Comparison of ENCODE assay signal across 29 cellular contexts in genomic region chr12:114638790-114639435, GRCh38. TPM values are rescaled to one million over a fixed set of nuclear protein-coding genes. Genes with fewer than 3 reads are reported as not detected.
"Had no signal": no experiment of that assay in that cellular context is flagged by ENCODE, and none has a peak within 500 bp of the region (broad histone marks: within the 10 kb centered on the region; RNA-seq: fewer than 3 reads in every experiment).

No MANE protein-coding gene starts in this region.

- H3K27me3 Mint-ChIP-seq: activated B cell treated with CpG ODN at 0.5 μM for 24 hours; activated naive CD4-positive, alpha-beta T cell treated with anti-CD3 and anti-CD28 coated beads, Interleukin-2, amount 50 U/mL, for 24 hours; activated naive CD8-positive, alpha-beta T cell treated with anti-CD3 and anti-CD28 coated beads, Interleukin-2, amount 50 U/mL, for 24 hours; central memory CD8-positive, alpha-beta T cell; T-helper 17 cell had no signal

- H3K36me3 ChIP-seq: esophagus squamous epithelium, left lung, lower lobe of right lung, neural progenitor cell, right atrium auricular region, stomach, thyroid gland, upper lobe of right lung had no signal

- H3K27ac Mint-ChIP-seq: activated B cell treated with CpG ODN at 0.5 μM for 24 hours; activated CD8-positive, alpha-beta T cell treated with anti-CD3 and anti-CD28 coated beads for 36 hours; activated naive CD4-positive, alpha-beta T cell treated with anti-CD3 and anti-CD28 coated beads, Interleukin-2, amount 50 U/mL, for 24 hours; activated naive CD8-positive, alpha-beta T cell treated with anti-CD3 and anti-CD28 coated beads, Interleukin-2, amount 50 U/mL, for 24 hours; activated T-helper 17 cell treated with anti-CD3 and anti-CD28 coated beads, Interleukin-2, amount 50 U/mL, for 72 hours; dendritic cell treated with granulocyte-macrophage colony-stimulating factor and Interleukin-4, amounts not matched to agents 40 ng/mL and 50 ng/mL, for 4 days; natural killer cell; neural progenitor cell; stimulated activated naive B cell treated with anti-CD40 and anti-IgM and Interleukin-4, amounts not matched to agents 10 μg/mL and 1 μg/mL and 100 μg/mL, for 72 hours; T-helper 17 cell had no signal

- H3K9me3 Mint-ChIP-seq: activated B cell treated with CpG ODN at 0.5 μM for 24 hours; activated CD8-positive, alpha-beta T cell treated with anti-CD3 and anti-CD28 coated beads for 36 hours; activated naive CD4-positive, alpha-beta T cell treated with anti-CD3 and anti-CD28 coated beads, Interleukin-2, amount 50 U/mL, for 24 hours; activated naive CD8-positive, alpha-beta T cell treated with anti-CD3 and anti-CD28 coated beads, Interleukin-2, amount 50 U/mL, for 24 hours; activated T-cell treated with anti-CD3 and anti-CD28 coated beads, Interleukin-2, amount 50 U/mL, for 4 hours; dendritic cell treated with granulocyte-macrophage colony-stimulating factor and Interleukin-4, amounts not matched to agents 40 ng/mL and 50 ng/mL, for 4 days; neural progenitor cell; stimulated activated naive B cell treated with anti-CD40 and anti-IgM and Interleukin-4, amounts not matched to agents 10 μg/mL and 1 μg/mL and 100 μg/mL, for 72 hours had no signal

- H3K27me3 ChIP-seq: left lung, neural progenitor cell, right atrium auricular region, thyroid gland, upper lobe of right lung had no signal

- H3K4me3 ChIP-seq: esophagus squamous epithelium, left lung, lower lobe of right lung, neural progenitor cell, right atrium auricular region, stomach, thyroid gland, upper lobe of right lung had no signal

- H3K9me3 ChIP-seq: esophagus squamous epithelium, left lung, lower lobe of right lung, right atrium auricular region, stomach, thyroid gland, upper lobe of right lung had no signal

- H3K9ac ChIP-seq: neural progenitor cell had no signal

- H3K36me3 Mint-ChIP-seq: activated naive CD4-positive, alpha-beta T cell treated with anti-CD3 and anti-CD28 coated beads, Interleukin-2, amount 50 U/mL, for 24 hours; natural killer cell; neural progenitor cell; stimulated activated naive B cell treated with anti-CD40 and anti-IgM and Interleukin-4, amounts not matched to agents 10 μg/mL and 1 μg/mL and 100 μg/mL, for 72 hours had no signal

- H3K4me3 Mint-ChIP-seq: activated B cell treated with CpG ODN at 0.5 μM for 24 hours; activated CD8-positive, alpha-beta T cell treated with anti-CD3 and anti-CD28 coated beads for 36 hours; activated naive CD4-positive, alpha-beta T cell treated with anti-CD3 and anti-CD28 coated beads, Interleukin-2, amount 50 U/mL, for 24 hours; activated naive CD8-positive, alpha-beta T cell treated with anti-CD3 and anti-CD28 coated beads, Interleukin-2, amount 50 U/mL, for 24 hours; activated T-cell treated with anti-CD3 and anti-CD28 coated beads, Interleukin-2, amount 50 U/mL, for 4 hours; activated T-helper 17 cell treated with anti-CD3 and anti-CD28 coated beads, Interleukin-2, amount 50 U/mL, for 72 hours; central memory CD8-positive, alpha-beta T cell; dendritic cell treated with granulocyte-macrophage colony-stimulating factor and Interleukin-4, amounts not matched to agents 40 ng/mL and 50 ng/mL, for 4 days; natural killer cell; neural progenitor cell; stimulated activated naive B cell treated with anti-CD40 and anti-IgM and Interleukin-4, amounts not matched to agents 10 μg/mL and 1 μg/mL and 100 μg/mL, for 72 hours; T-helper 17 cell had no signal

- H3K4me1 ChIP-seq: left lung, lower lobe of right lung, neural progenitor cell, right atrium auricular region, stomach, upper lobe of right lung had no signal

- DNase-seq: activated B cell treated with CpG ODN at 0.5 μM for 24 hours; activated CD4-positive, alpha-beta T cell treated with anti-CD3 and anti-CD28 coated beads, Interleukin-2, amount 50 U/mL, for 1 hour; activated CD8-positive, alpha-beta T cell treated with anti-CD3 and anti-CD28 coated beads for 36 hours; activated gamma-delta T cell treated with Interleukin-2 at 50 U/mL for 16 hours; activated naive CD8-positive, alpha-beta T cell treated with anti-CD3 and anti-CD28 coated beads, Interleukin-2, amount 50 U/mL, for 24 hours; activated T-cell treated with anti-CD3 and anti-CD28 coated beads, Interleukin-2, amount 50 U/mL, for 4 hours; amygdala; esophagus squamous epithelium; foreskin melanocyte; kidney glomerular epithelial cell; left lung; lower lobe of right lung; mesenchymal stem cell; natural killer cell; occipital lobe; stimulated activated CD4-positive, alpha-beta T cell treated with anti-CD3 and anti-CD28 coated beads, Interleukin-15, amount 100 ng/mL, for 24 hours; stimulated activated CD4-positive, alpha-beta T cell treated with anti-CD3 and anti-CD28 coated beads, Interleukin-2, amount 100 ng/mL, for 24 hours; stimulated activated naive B cell treated with anti-CD40 and anti-IgM and Interleukin-4, amounts not matched to agents 10 μg/mL and 1 μg/mL and 100 μg/mL, for 72 hours; stomach; T-helper 17 cell; T1000; thyroid gland; upper lobe of right lung had no signal

- H3K4me1 Mint-ChIP-seq: activated B cell treated with CpG ODN at 0.5 μM for 24 hours; activated naive CD4-positive, alpha-beta T cell treated with anti-CD3 and anti-CD28 coated beads, Interleukin-2, amount 50 U/mL, for 24 hours; activated naive CD8-positive, alpha-beta T cell treated with anti-CD3 and anti-CD28 coated beads, Interleukin-2, amount 50 U/mL, for 24 hours; activated T-helper 17 cell treated with anti-CD3 and anti-CD28 coated beads, Interleukin-2, amount 50 U/mL, for 72 hours; central memory CD8-positive, alpha-beta T cell; natural killer cell; neural progenitor cell; stimulated activated naive B cell treated with anti-CD40 and anti-IgM and Interleukin-4, amounts not matched to agents 10 μg/mL and 1 μg/mL and 100 μg/mL, for 72 hours; T-helper 17 cell had no signal

RNA-seq across cellular contexts. Expression of gene TBX3, which starts 45.1 kb away (rescaled TPM):
- total RNA-seq: activated B cell treated with CpG ODN at 0.5 μM for 24 hours; activated CD8-positive, alpha-beta T cell treated with anti-CD3 and anti-CD28 coated beads for 36 hours; activated T-helper 17 cell treated with anti-CD3 and anti-CD28 coated beads, Interleukin-2, amount 50 U/mL, for 72 hours had no signal
